24 cellular contexts compared by ENCODE assay signal in genomic region chr15:73538563-73539211, GRCh38.
"Had no signal": no experiment of that assay in that cellular context is flagged by ENCODE, and none has a peak within 500 bp of the region (broad histone marks: within the 10 kb centered on the region; RNA-seq: fewer than 3 reads in every experiment).

No MANE protein-coding gene starts in this region.

- H3K4me3 ChIP-seq: neural progenitor cell, ovary, psoas muscle, right lobe of liver, sigmoid colon, stomach, thoracic aorta, thyroid gland, tibial nerve, upper lobe of left lung, vagina had no signal

- H2AFZ ChIP-seq: neural progenitor cell, parathyroid adenoma had no signal

- FAIRE-seq: small intestine, urothelium cell line had no signal

- H3K36me3 ChIP-seq: neural progenitor cell, ovary, right lobe of liver, sigmoid colon, stomach, thoracic aorta, thyroid gland, tibial nerve, upper lobe of left lung, vagina had no signal

- H3K9me3 ChIP-seq: ovary, psoas muscle, right lobe of liver, sigmoid colon, stomach, thoracic aorta, thyroid gland, tibial nerve, upper lobe of left lung, vagina had no signal

- H3K27me3 ChIP-seq: neural progenitor cell, ovary, right lobe of liver, sigmoid colon, stomach, thyroid gland, tibial nerve, upper lobe of left lung, vagina had no signal

- DNase-seq: occipital lobe; ovary; posterior cingulate gyrus; psoas muscle; sigmoid colon; stimulated activated CD4-positive, alpha-beta T cell treated with anti-CD3 and anti-CD28 coated beads, Interleukin-15, amount 100 ng/mL, for 24 hours; stimulated activated CD4-positive, alpha-beta T cell treated with anti-CD3 and anti-CD28 coated beads, Interleukin-2, amount 100 ng/mL, for 24 hours; stimulated activated CD4-positive, alpha-beta T cell treated with anti-CD3 and anti-CD28 coated beads, Interleukin-2, amount 100 ng/mL, for 48 hours; stimulated activated CD4-positive, alpha-beta T cell treated with anti-CD3 and anti-CD28 coated beads, Interleukin-4, amount 100 ng/mL, for 24 hours; stimulated activated naive B cell treated with anti-CD40 and anti-IgM and Interleukin-4, amounts not matched to agents 10 μg/mL and 1 μg/mL and 100 μg/mL, for 72 hours; stimulated activated naive CD4-positive, alpha-beta T cell treated with Interleukin-2 at 50 U/mL for 16 hours had no signal

- ATAC-seq: psoas muscle; right cardiac atrium; stimulated activated effector memory CD8-positive, alpha-beta T cell treated with anti-CD3 and anti-CD28 coated beads, Interleukin-12 subunit alpha, Interleukin-12 subunit beta, amount 100 ng/mL, for 72 hours; stimulated activated naive B cell treated with anti-CD40 and anti-IgM and Interleukin-4, amounts not matched to agents 10 μg/mL and 1 μg/mL and 100 μg/mL, for 72 hours had no signal

- H3K4me2 ChIP-seq: neural progenitor cell had no signal

- H3K9ac ChIP-seq: neural progenitor cell, parathyroid adenoma had no signal

- H3K4me1 ChIP-seq: neural progenitor cell, parathyroid adenoma, psoas muscle, right lobe of liver, sigmoid colon, thyroid gland, tibial nerve, vagina had no signal

- H3K79me2 ChIP-seq: parathyroid adenoma had no signal

- H3K27ac ChIP-seq: neural progenitor cell, ovary, parathyroid adenoma, psoas muscle, right lobe of liver, sigmoid colon, stomach, thoracic aorta, thyroid gland, tibial nerve, upper lobe of left lung, vagina had no signal
